In the genomic region with DNA sequence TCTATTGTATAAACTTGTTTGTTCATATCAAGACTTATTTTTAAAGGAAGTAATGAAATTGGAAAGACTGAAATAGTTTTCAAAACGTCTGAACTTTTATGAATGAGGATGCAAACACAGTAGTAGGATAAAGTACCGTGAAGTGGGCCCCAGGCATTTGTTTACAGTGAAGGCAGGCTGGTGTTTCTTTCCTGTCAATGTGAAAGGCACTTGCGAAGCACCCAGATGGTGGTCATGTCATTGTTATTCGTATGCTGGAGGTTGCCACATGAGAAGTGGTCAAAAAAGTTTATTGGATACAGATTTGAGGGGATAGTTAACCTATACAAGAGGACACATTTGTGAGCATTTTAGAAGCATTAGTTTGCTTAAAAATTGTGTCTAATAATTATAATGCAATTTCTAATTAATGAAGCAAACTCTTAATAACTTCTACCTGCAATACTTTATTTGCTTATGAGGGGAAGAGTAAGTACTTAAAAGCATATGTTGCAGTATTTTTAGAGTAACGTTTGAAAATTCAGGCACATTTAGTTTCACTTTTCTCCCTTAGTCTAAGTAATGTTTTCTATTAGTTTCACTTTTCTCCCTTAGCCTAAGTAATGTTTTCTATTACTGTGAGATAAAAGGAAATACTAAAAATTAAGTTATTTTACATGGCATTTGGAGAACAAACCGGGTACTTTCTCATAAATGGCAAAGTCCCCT, we compare ENCODE assay signal across 1 cellular context.
TF ChIP-seq lines count a peak whose summit lies in the region.

No MANE protein-coding gene starts in this region.

TF ChIP-seq in SK-N-SH, 30 proteins besides CTCF, POLR2A, EP300 and RAD21 (continued from another document):
- TF ChIP-seq, protein P1, sequence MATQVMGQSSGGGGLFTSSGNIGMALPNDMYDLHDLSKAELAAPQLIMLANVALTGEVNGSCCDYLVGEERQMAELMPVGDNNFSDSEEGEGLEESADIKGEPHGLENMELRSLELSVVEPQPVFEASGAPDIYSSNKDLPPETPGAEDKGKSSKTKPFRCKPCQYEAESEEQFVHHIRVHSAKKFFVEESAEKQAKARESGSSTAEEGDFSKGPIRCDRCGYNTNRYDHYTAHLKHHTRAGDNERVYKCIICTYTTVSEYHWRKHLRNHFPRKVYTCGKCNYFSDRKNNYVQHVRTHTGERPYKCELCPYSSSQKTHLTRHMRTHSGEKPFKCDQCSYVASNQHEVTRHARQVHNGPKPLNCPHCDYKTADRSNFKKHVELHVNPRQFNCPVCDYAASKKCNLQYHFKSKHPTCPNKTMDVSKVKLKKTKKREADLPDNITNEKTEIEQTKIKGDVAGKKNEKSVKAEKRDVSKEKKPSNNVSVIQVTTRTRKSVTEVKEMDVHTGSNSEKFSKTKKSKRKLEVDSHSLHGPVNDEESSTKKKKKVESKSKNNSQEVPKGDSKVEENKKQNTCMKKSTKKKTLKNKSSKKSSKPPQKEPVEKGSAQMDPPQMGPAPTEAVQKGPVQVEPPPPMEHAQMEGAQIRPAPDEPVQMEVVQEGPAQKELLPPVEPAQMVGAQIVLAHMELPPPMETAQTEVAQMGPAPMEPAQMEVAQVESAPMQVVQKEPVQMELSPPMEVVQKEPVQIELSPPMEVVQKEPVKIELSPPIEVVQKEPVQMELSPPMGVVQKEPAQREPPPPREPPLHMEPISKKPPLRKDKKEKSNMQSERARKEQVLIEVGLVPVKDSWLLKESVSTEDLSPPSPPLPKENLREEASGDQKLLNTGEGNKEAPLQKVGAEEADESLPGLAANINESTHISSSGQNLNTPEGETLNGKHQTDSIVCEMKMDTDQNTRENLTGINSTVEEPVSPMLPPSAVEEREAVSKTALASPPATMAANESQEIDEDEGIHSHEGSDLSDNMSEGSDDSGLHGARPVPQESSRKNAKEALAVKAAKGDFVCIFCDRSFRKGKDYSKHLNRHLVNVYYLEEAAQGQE (IDR thresholded peaks at IDR 0.05; ENCODE audit: low read depth, low read length): no peak
- TF ChIP-seq YY1 (IDR thresholded peaks at IDR 0.05; ENCODE audit: low read depth): no peak
TF ChIP-seq in SK-N-SH: peak in this region for 0.
